13 cellular contexts compared by ENCODE assay signal in genomic region chr5:97525780-97526179, GRCh38.
"Had no signal": no experiment of that assay in that cellular context is flagged by ENCODE, and none has a peak within 500 bp of the region (broad histone marks: within the 10 kb centered on the region; RNA-seq: fewer than 3 reads in every experiment).

No MANE protein-coding gene starts in this region.

- DNase-seq: activated CD4-positive, alpha-beta T cell treated with anti-CD3 and anti-CD28 coated beads, Interleukin-2, amount 10 ng/mL, durations not matched to agents 7 days and 5 days; activated naive CD4-positive, alpha-beta T cell treated with anti-CD3 and anti-CD28 coated beads, Interleukin-2, amount 50 U/mL, for 16 hours; adrenal gland; colonic mucosa; effector CD4-positive, alpha-beta T cell; foreskin keratinocyte; left cardiac atrium; natural killer cell; posterior cingulate gyrus; right cardiac atrium; small intestine; T1000; tibial artery had no signal
